10 cellular contexts compared by ENCODE assay signal in the genomic region with DNA sequence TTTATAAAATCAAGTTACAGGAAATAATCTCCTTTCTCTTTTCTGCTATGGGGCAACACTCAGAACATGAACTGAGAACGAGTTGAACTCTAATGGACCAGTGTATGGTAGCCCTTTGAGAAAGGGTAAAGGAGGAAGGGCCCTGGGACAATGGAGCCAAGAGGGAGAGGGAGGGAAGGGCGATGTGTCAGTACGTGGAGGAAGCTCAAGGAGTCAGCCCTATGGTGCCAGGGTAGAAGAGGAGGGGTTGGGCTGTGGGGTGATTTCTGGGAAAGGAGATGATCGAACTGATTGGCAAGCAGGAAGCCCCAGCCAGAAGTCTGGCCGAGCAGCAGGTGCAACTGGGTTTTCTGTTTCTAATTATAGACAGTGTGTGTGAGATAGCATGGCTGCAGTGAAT. TPM values are rescaled to one million over a fixed set of nuclear protein-coding genes. Genes with fewer than 3 reads are reported as not detected.
DNase-seq lines count a peak whose midpoint lies in the region; ATAC-seq and TF ChIP-seq lines count a peak whose summit lies in the region.
"Had no signal": no experiment of that assay in that cellular context is flagged by ENCODE, and none has a peak within 500 bp of the region (broad histone marks: within the 10 kb centered on the region; RNA-seq: fewer than 3 reads in every experiment).

No MANE protein-coding gene starts in this region.

- H3K79me2 ChIP-seq in DOHH2 (ENCODE audit: control insufficient read depth, low read length), result no peaks in the 10 kb centered on the region

- peak overlapping the region; percentile 74 for H3K4me3 Mint-ChIP-seq in activated CD8-positive, alpha-beta T cell treated with anti-CD3 and anti-CD28 coated beads, Interleukin-2, amount 10 ng/mL, durations not matched to agents 7 days and 5 days
- peak overlapping the region; percentile 70 to 96 (median 78) for H3K4me3 Mint-ChIP-seq in immature natural killer cell

- peaks cover 4% of the 10 kb centered on the region; the same call in 1 of the 2 replicates for H3F3A ChIP-seq in DOHH2 (ENCODE audit: control insufficient read depth, insufficient read depth)

- CTCF ChIA-PET in activated CD8-positive, alpha-beta T cell treated with anti-CD3 and anti-CD28 coated beads, Interleukin-2, amount 10 ng/mL, durations not matched to agents 7 days and 5 days (lab: Charles Lee), result interaction anchor here (1.1 to 13.4 kb wide), 16 partner anchors 21 to 498 kb away, joined by 3 to 270 read pairs (median 6); a partner anchor contains a TSS

- no peaks in the 10 kb centered on the region for H3K9me3 ChIP-seq in DOHH2 (ENCODE audit: control insufficient read depth, insufficient read depth, low read length)
- no peaks in the 10 kb centered on the region for H3K9me3 ChIP-seq in KOPT-K1 (ENCODE audit: insufficient read depth, low read length, poor library complexity, severe bottlenecking)

- no peaks in the 10 kb centered on the region for H3K9me3 Mint-ChIP-seq in activated CD8-positive, alpha-beta T cell treated with anti-CD3 and anti-CD28 coated beads, Interleukin-2, amount 10 ng/mL, durations not matched to agents 7 days and 5 days (ENCODE audit: insufficient read depth)
- no peaks in the 10 kb centered on the region for H3K9me3 Mint-ChIP-seq in immature natural killer cell

- peak; percentile 76 for DNase-seq in activated CD8-positive, alpha-beta T cell treated with anti-CD3 and anti-CD28 coated beads, Interleukin-2, amount 10 ng/mL, durations not matched to agents 7 days and 5 days
- no peak for DNase-seq in immature natural killer cell
- no peak for DNase-seq in activated gamma-delta T cell treated with Interleukin-2 at 50 U/mL for 16 hours
- DNase-seq: NCI-H1436 had no signal

- H3K9me2 ChIP-seq in DOHH2 (replicated peaks; ENCODE audit: control insufficient read depth, low read length), result no peaks in the 10 kb centered on the region

- H3K4me1 ChIP-seq in DOHH2 (ENCODE audit: control insufficient read depth, low read length), result peaks cover 62% of the 10 kb centered on the region

- H3K27me3 ChIP-seq in DOHH2 (ENCODE audit: control insufficient read depth, low read length), result 0 out of 2 replicates have a peak, but pooled peaks cover 5% of the 10 kb centered on the region

- H3K4me3 ChIP-seq in DOHH2 (ENCODE audit: low read length), result no peak overlapping the region

- peaks cover 63% of the 10 kb centered on the region for H3K4me1 Mint-ChIP-seq in activated CD8-positive, alpha-beta T cell treated with anti-CD3 and anti-CD28 coated beads, Interleukin-2, amount 10 ng/mL, durations not matched to agents 7 days and 5 days (ENCODE audit: low read depth)
- peaks cover 60 to 62% of the 10 kb centered on the region in 2 donors for H3K4me1 Mint-ChIP-seq in immature natural killer cell

- peak overlapping the region; percentile 27 for H3K4me2 ChIP-seq in DOHH2 (ENCODE audit: low read length)

- no peaks in the 10 kb centered on the region for H3K36me3 ChIP-seq in DOHH2 (ENCODE audit: control insufficient read depth, low read length)
- no peaks in the 10 kb centered on the region for H3K36me3 ChIP-seq in KOPT-K1 (ENCODE audit: insufficient read depth, low read length)

- H3K27ac ChIP-seq in DOHH2 (ENCODE audit: low read depth, low read length), result no peak overlapping the region
- peak overlapping the region; percentile 67 for H3K27ac ChIP-seq in KOPT-K1 (ENCODE audit: low read depth, low read length, poor library complexity, severe bottlenecking)
- H3K27ac ChIP-seq: VCaP had no signal

- H3K27me3 Mint-ChIP-seq in activated CD8-positive, alpha-beta T cell treated with anti-CD3 and anti-CD28 coated beads, Interleukin-2, amount 10 ng/mL, durations not matched to agents 7 days and 5 days (ENCODE audit: low read depth), result no peaks in the 10 kb centered on the region
- H3K27me3 Mint-ChIP-seq in immature natural killer cell (ENCODE audit: low read depth in 3 of 3), result peaks cover 5 to 16% (median 9%) of the 10 kb centered on the region in 3 donors

- H3K27ac Mint-ChIP-seq in activated CD8-positive, alpha-beta T cell treated with anti-CD3 and anti-CD28 coated beads, Interleukin-2, amount 10 ng/mL, durations not matched to agents 7 days and 5 days, result peak overlapping the region; percentile 91
- peak overlapping the region; percentile 92 to 99 (median 96) for H3K27ac Mint-ChIP-seq in immature natural killer cell

- POLR2A ChIA-PET in activated CD8-positive, alpha-beta T cell treated with anti-CD3 and anti-CD28 coated beads, Interleukin-2, amount 10 ng/mL, durations not matched to agents 7 days and 5 days (lab: Charles Lee), result interaction anchor here (1.9 to 3.9 kb wide), 4 partner anchors 24 to 214 kb away, joined by 4 to 31 read pairs (median 16); a partner anchor contains a TSS

- ATAC-seq in activated CD8-positive, alpha-beta T cell treated with anti-CD3 and anti-CD28 coated beads, Interleukin-2, amount 10 ng/mL, durations not matched to agents 7 days and 5 days, result peak; percentile 9
- ATAC-seq in HG03521 (IDR thresholded peaks at IDR 0.05; ENCODE audit: unreplicated experiment) (no peak), GM21367 (IDR thresholded peaks at IDR 0.05; ENCODE audit: unreplicated experiment) (no peak), GM21447 (IDR thresholded peaks at IDR 0.05; ENCODE audit: unreplicated experiment) (no peak)

- H3K36me3 Mint-ChIP-seq in activated CD8-positive, alpha-beta T cell treated with anti-CD3 and anti-CD28 coated beads, Interleukin-2, amount 10 ng/mL, durations not matched to agents 7 days and 5 days (ENCODE audit: low read depth), result no peaks in the 10 kb centered on the region
- no peaks in the 10 kb centered on the region for H3K36me3 Mint-ChIP-seq in immature natural killer cell

- no peak for TF ChIP-seq CTCF in DOHH2 (IDR thresholded peaks at IDR 0.05; ENCODE audit: low read depth, low read length, poor library complexity, severe bottlenecking)

- H4K20me1 ChIP-seq in DOHH2 (ENCODE audit: control insufficient read depth, insufficient read depth, low read depth, low read length), result no peaks in the 10 kb centered on the region

RNA-seq across cellular contexts. Expression of a gene that starts 4.3 kb away (rescaled TPM):
- 10 to 100 TPM; 40.8 to 41.4 TPM for total RNA-seq in activated CD8-positive, alpha-beta T cell treated with anti-CD3 and anti-CD28 coated beads, Interleukin-2, amount 10 ng/mL, durations not matched to agents 7 days and 5 days
- 10 to 100 TPM; 21.1 to 43.4 (median 30.0) TPM for polyA plus RNA-seq in immature natural killer cell

RNA-seq across cellular contexts. Expression of a gene that starts 50.6 kb away (rescaled TPM):
- total RNA-seq in activated CD8-positive, alpha-beta T cell treated with anti-CD3 and anti-CD28 coated beads, Interleukin-2, amount 10 ng/mL, durations not matched to agents 7 days and 5 days, result 100 to 1,000 TPM; 210 to 221 TPM
- 100 to 1,000 TPM; 275 to 458 (median 320) TPM for polyA plus RNA-seq in immature natural killer cell
